Comparison of ENCODE assay signal across 16 cellular contexts in the genomic region with DNA sequence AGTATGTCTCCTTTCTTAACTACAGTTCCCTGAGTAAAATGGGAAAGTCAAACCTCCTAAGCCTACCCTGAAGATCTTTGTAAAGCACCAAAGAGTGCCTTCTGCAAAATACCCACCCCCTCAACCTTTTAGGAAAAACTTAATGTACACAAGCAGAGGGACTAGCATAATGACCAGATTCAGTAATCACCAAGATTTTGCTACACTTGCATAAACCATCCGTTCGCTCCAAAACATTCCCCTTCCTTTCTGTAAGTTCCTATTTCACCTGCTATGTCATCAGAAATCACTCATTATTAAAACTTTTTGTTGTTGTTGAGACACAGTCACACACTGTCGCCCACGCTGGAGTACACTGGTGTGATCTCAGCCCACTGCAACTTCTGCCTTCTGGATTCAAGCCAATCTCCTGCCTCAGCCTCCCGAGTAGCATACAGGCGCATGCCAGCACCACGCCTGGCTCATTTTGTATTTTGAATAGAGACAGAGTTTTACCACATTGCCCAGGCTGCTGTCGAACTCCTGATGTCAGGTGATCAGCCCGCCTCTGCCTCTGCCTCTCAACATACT. TPM values are rescaled to one million over a fixed set of nuclear protein-coding genes. Genes with fewer than 3 reads are reported as not detected.
DNase-seq lines count a peak whose midpoint lies in the region; ATAC-seq and TF ChIP-seq lines count a peak whose summit lies in the region.
"Had no signal": no experiment of that assay in that cellular context is flagged by ENCODE, and none has a peak within 500 bp of the region (broad histone marks: within the 10 kb centered on the region; RNA-seq: fewer than 3 reads in every experiment).

No MANE protein-coding gene starts in this region.

- DNase-seq in stimulated activated naive CD8-positive, alpha-beta T cell treated with anti-CD3 and anti-CD28 coated beads, Interleukin-15, Interleukin-2, amounts not matched to agents 100 U/mL and 50 U/mL, for 24 hours, result no peak
- DNase-seq in epithelial cell of prostate (ENCODE audit: low read depth, low spot score) (no peak), type B pancreatic cell (ENCODE audit: extremely low spot score, unreplicated experiment) (no peak), OCI-M2 (lab: John Stamatoyannopoulos, UW; ENCODE audit: unreplicated experiment) (no peak), colonic mucosa (no peak)
- DNase-seq: C1 segment of cervical spinal cord, H7, Kasumi-1, left cardiac atrium, NCI-H2081, SHP77 treated with DMSO at 0.1 percent for 48 hours had no signal

- no peaks in the 10 kb centered on the region for H3K27me3 ChIP-seq in colonic mucosa
- H3K27me3 ChIP-seq: breast epithelium had no signal

- H3K36me3 ChIP-seq in colonic mucosa, result peaks cover 6% of the 10 kb centered on the region
- H3K36me3 ChIP-seq: breast epithelium had no signal

- TF ChIP-seq CTCF in VCaP (conservative IDR thresholded peaks at IDR 0.05), result no peak
- no peak for TF ChIP-seq CTCF in type B pancreatic cell (conservative IDR thresholded peaks at IDR 0.05)
- TF ChIP-seq CTCF in colonic mucosa (IDR thresholded peaks at IDR 0.05), result no peak

- intact Hi-C loops in colonic mucosa (cut with DNase I), result no loop called here

- H3K9me3 ChIP-seq in colonic mucosa, result no peaks in the 10 kb centered on the region
- H3K9me3 ChIP-seq: breast epithelium had no signal

- H3K4me3 ChIP-seq in colonic mucosa, result no peak overlapping the region
- H3K4me3 ChIP-seq: breast epithelium had no signal

- no peaks in the 10 kb centered on the region for H3K9me3 Mint-ChIP-seq in stimulated activated naive CD8-positive, alpha-beta T cell treated with anti-CD3 and anti-CD28 coated beads, Interleukin-15, Interleukin-2, amounts not matched to agents 100 ng/mL and 50 ng/mL, for 24 hours
- no peaks in the 10 kb centered on the region for H3K9me3 Mint-ChIP-seq in type B pancreatic cell

- peak overlapping the region; percentile 91 for H3K27ac Mint-ChIP-seq in stimulated activated naive CD8-positive, alpha-beta T cell treated with anti-CD3 and anti-CD28 coated beads, Interleukin-15, Interleukin-2, amounts not matched to agents 100 ng/mL and 50 ng/mL, for 24 hours
- peak overlapping the region; percentile 48 for H3K27ac Mint-ChIP-seq in type B pancreatic cell

- no peak for ATAC-seq in stimulated activated naive CD8-positive, alpha-beta T cell treated with anti-CD3 and anti-CD28 coated beads, Interleukin-15, Interleukin-2, amounts not matched to agents 100 U/mL and 50 U/mL, for 24 hours
- ATAC-seq in HG02840 (IDR thresholded peaks at IDR 0.05; ENCODE audit: low FRiP score, unreplicated experiment), result no peak
- ATAC-seq: left cardiac atrium had no signal

- H3K36me3 Mint-ChIP-seq in stimulated activated naive CD8-positive, alpha-beta T cell treated with anti-CD3 and anti-CD28 coated beads, Interleukin-15, Interleukin-2, amounts not matched to agents 100 ng/mL and 50 ng/mL, for 24 hours (ENCODE audit: low read depth), result peaks cover 74% of the 10 kb centered on the region
- peaks cover 12% of the 10 kb centered on the region for H3K36me3 Mint-ChIP-seq in type B pancreatic cell

- peak overlapping the region; percentile 36 for H3K4me3 Mint-ChIP-seq in stimulated activated naive CD8-positive, alpha-beta T cell treated with anti-CD3 and anti-CD28 coated beads, Interleukin-15, Interleukin-2, amounts not matched to agents 100 ng/mL and 50 ng/mL, for 24 hours
- H3K4me3 Mint-ChIP-seq in type B pancreatic cell, result peak overlapping the region; percentile 72

- H3K4me1 ChIP-seq in colonic mucosa, result peaks cover 19% of the 10 kb centered on the region

- H3K4me1 Mint-ChIP-seq in stimulated activated naive CD8-positive, alpha-beta T cell treated with anti-CD3 and anti-CD28 coated beads, Interleukin-15, Interleukin-2, amounts not matched to agents 100 ng/mL and 50 ng/mL, for 24 hours (ENCODE audit: low read depth), result peaks cover 69% of the 10 kb centered on the region
- peaks cover 12% of the 10 kb centered on the region for H3K4me1 Mint-ChIP-seq in type B pancreatic cell (ENCODE audit: unreplicated experiment)

- no peaks in the 10 kb centered on the region for H3K27me3 Mint-ChIP-seq in stimulated activated naive CD8-positive, alpha-beta T cell treated with anti-CD3 and anti-CD28 coated beads, Interleukin-15, Interleukin-2, amounts not matched to agents 100 ng/mL and 50 ng/mL, for 24 hours
- no peaks in the 10 kb centered on the region for H3K27me3 Mint-ChIP-seq in type B pancreatic cell

- H3K9ac ChIP-seq in colonic mucosa (ENCODE audit: low read depth in 2 of 2, low read length in 2 of 2), result no peak overlapping the region

- H3K27ac ChIP-seq in VCaP (peak overlapping the region; percentile 99), epithelial cell of prostate (peak overlapping the region; percentile 34), colonic mucosa (no peak overlapping the region)

RNA-seq across cellular contexts. Expression of gene MRPL20, which starts 3.5 kb away (rescaled TPM):
- total RNA-seq in type B pancreatic cell (ENCODE audit: low replicate concordance) (98.9 and 108 TPM in 2 replicates), colonic mucosa (100 to 1,000 TPM in 1 of 2 donors, 10 to 100 TPM in 1; 88.1 to 143 TPM)

RNA-seq across cellular contexts. Expression of gene CCNL2, which starts 4.5 kb away (rescaled TPM):
- total RNA-seq in type B pancreatic cell (ENCODE audit: low replicate concordance) (194 and 298 TPM in 2 replicates), colonic mucosa (100 to 1,000 TPM in 1 of 2 donors, 10 to 100 TPM in 1; 92.3 to 104 TPM)

RNA-seq across cellular contexts. Expression of gene ANKRD65, which starts 17.4 kb away (rescaled TPM):
- 7.6 and 11.1 TPM in 2 replicates for total RNA-seq in type B pancreatic cell (ENCODE audit: low replicate concordance)
- 1 to 10 TPM in 1 of 2 donors, under 1 TPM in 1; 0.57 to 2.0 TPM for total RNA-seq in colonic mucosa
- total RNA-seq: H7, myocyte had no signal

RNA-seq across cellular contexts. Expression of gene AURKAIP1, which starts 28.6 kb away (rescaled TPM):
- total RNA-seq in type B pancreatic cell (ENCODE audit: low replicate concordance), result 122 and 143 TPM in 2 replicates
- 100 to 1,000 TPM; 179 to 332 TPM for total RNA-seq in colonic mucosa

RNA-seq across cellular contexts. Expression of gene VWA1, which starts 31.9 kb away (rescaled TPM):
- total RNA-seq in type B pancreatic cell (ENCODE audit: low replicate concordance) (44.5 and 49.9 TPM in 2 replicates), colonic mucosa (10 to 100 TPM; 43.5 to 74.0 TPM)
